ENCODE assay signal across 7 cellular contexts in the genomic region with DNA sequence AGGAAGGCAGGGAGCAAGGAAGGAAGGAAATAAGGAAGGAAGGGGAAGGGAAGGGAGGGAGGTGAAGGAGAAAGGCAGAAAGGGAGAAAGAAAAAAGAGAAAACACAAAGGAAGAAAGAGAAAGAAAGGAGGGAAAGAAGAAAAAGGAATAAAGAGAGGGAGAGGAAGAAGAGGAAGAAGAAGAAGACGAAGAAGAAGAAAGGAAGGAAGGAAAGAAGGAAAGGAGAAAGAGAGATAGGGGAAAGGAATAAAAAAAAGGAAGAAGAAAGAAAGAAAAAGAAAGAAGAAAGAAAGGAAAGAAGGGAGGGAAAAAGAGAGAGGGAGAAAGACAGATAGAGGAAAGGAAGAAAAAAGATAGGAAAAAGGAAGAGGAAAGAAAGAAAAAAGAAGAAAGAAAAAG.
"Had no signal": no experiment of that assay in that cellular context is flagged by ENCODE, and none has a peak within 500 bp of the region (broad histone marks: within the 10 kb centered on the region; RNA-seq: fewer than 3 reads in every experiment).

No MANE protein-coding gene starts in this region.

- ATAC-seq: HepG2 had no signal

- H3K9ac ChIP-seq: KMS-11 had no signal

- H3K27ac ChIP-seq: HL-60, KMS-11 had no signal

- DNase-seq: IMR-90, KBM-7, KG1 had no signal

- FAIRE-seq: HepG2, HTR-8/SVneo had no signal

- H3K4me2 ChIP-seq: KMS-11 had no signal
